8 cellular contexts compared by ENCODE assay signal in the genomic region with DNA sequence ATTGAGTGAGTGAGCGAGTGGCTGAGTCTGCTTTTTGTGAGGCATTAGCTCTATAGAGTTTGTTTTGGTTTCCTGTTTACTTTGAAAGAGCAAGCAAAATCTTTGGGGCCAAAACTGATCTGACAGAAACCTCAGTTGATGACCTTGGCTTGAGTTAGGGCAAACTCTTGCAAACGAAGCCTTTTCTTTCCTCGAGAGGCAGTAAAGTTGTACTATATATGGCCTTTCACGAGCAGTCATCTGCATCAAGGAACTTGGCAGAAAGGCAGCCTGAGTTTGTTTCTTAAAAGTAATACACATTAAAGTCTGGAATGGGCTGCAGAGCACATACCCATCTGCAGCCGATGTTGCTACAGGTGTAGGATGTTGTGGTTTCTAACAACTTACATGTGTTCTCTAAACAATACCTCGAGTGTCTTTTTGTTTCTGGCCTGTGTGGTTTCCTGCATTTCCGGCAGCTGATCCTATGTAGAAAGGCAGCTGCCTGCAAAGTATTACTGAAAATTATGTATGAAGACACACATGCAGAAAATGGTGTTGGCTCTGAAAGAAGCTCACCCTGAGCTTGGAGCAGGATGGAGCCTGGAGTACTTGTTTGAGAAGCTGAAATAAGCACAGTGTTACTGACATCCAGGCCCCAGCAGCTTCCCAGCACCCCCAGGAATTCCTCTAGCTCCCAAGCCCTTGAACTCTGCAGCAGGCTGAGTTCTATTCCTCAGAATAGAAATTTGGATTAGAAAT.
DNase-seq lines count a peak whose midpoint lies in the region; ATAC-seq, FAIRE-seq and TF ChIP-seq lines count a peak whose summit lies in the region.

No MANE protein-coding gene starts in this region.

- H3K4me3 Mint-ChIP-seq in activated CD4-positive, alpha-beta memory T cell treated with anti-CD3 and anti-CD28 coated beads, Interleukin-2, amount 10 ng/mL, durations not matched to agents 7 days and 5 days = no peak overlapping the region
- no peak overlapping the region for H3K4me3 Mint-ChIP-seq in stimulated activated naive CD8-positive, alpha-beta T cell treated with anti-CD3 and anti-CD28 coated beads, Interleukin-15, amount 100 ng/mL, for 72 hours

- TF ChIP-seq POLR2A in GM12892 (IDR thresholded peaks at IDR 0.05; ENCODE audit: low read depth, low read length) = no peak

- peak overlapping the region; percentile 72 for H3K27ac Mint-ChIP-seq in activated CD4-positive, alpha-beta memory T cell treated with anti-CD3 and anti-CD28 coated beads, Interleukin-2, amount 10 ng/mL, durations not matched to agents 7 days and 5 days
- no peak overlapping the region for H3K27ac Mint-ChIP-seq in stimulated activated naive CD8-positive, alpha-beta T cell treated with anti-CD3 and anti-CD28 coated beads, Interleukin-15, amount 100 ng/mL, for 72 hours

- peaks cover 20% of the 10 kb centered on the region for H3K36me3 Mint-ChIP-seq in activated CD4-positive, alpha-beta memory T cell treated with anti-CD3 and anti-CD28 coated beads, Interleukin-2, amount 10 ng/mL, durations not matched to agents 7 days and 5 days (ENCODE audit: low read depth)

- CTCF ChIA-PET in activated CD4-positive, alpha-beta memory T cell treated with anti-CD3 and anti-CD28 coated beads, Interleukin-2, amount 10 ng/mL, durations not matched to agents 7 days and 5 days (lab: Charles Lee) = interaction anchor here (0.7 to 2.3 kb wide), 7 partner anchors 11 to 112 kb away, joined by 3 to 13 read pairs (median 4); a partner anchor contains a TSS

- no peak for FAIRE-seq in GM12892 (lab: Jason Lieb, UNC)

- DNase-seq in GM12892 (ENCODE audit: insufficient read length) (peak; percentile 12), GM20000 (ENCODE audit: low spot score) (peak; percentile 52), SW 1271 (lab: John Stamatoyannopoulos, UW) (no peak), NCI-H82 treated with DMSO at 0.1 percent for 48 hours (lab: John Stamatoyannopoulos, UW; ENCODE audit: unreplicated experiment) (no peak), cerebellar nuclear complex (lab: John Stamatoyannopoulos, UW) (no peak)
- peak; percentile 72 for DNase-seq in activated CD4-positive, alpha-beta memory T cell treated with anti-CD3 and anti-CD28 coated beads, Interleukin-2, amount 10 ng/mL, durations not matched to agents 7 days and 5 days
- DNase-seq in stimulated activated naive CD8-positive, alpha-beta T cell treated with anti-CD3 and anti-CD28 coated beads, Interleukin-15, amount 100 ng/mL, for 72 hours = no peak

- no peak for TF ChIP-seq CTCF in GM20000 (IDR thresholded peaks at IDR 0.05; ENCODE audit: extremely low read depth, missing control alignments)

- peaks cover 22% of the 10 kb centered on the region for H3K4me1 Mint-ChIP-seq in activated CD4-positive, alpha-beta memory T cell treated with anti-CD3 and anti-CD28 coated beads, Interleukin-2, amount 10 ng/mL, durations not matched to agents 7 days and 5 days
- H3K4me1 Mint-ChIP-seq in stimulated activated naive CD8-positive, alpha-beta T cell treated with anti-CD3 and anti-CD28 coated beads, Interleukin-15, amount 100 ng/mL, for 72 hours = peaks cover 19% of the 10 kb centered on the region

- peaks cover 55% of the 10 kb centered on the region for H3K27me3 Mint-ChIP-seq in activated CD4-positive, alpha-beta memory T cell treated with anti-CD3 and anti-CD28 coated beads, Interleukin-2, amount 10 ng/mL, durations not matched to agents 7 days and 5 days
- peaks cover 57% of the 10 kb centered on the region for H3K27me3 Mint-ChIP-seq in stimulated activated naive CD8-positive, alpha-beta T cell treated with anti-CD3 and anti-CD28 coated beads, Interleukin-15, amount 100 ng/mL, for 72 hours

- peak; percentile 94 for ATAC-seq in HG03460 (IDR thresholded peaks at IDR 0.05; ENCODE audit: unreplicated experiment)
- peak; percentile 82 for ATAC-seq in stimulated activated naive CD8-positive, alpha-beta T cell treated with anti-CD3 and anti-CD28 coated beads, Interleukin-15, amount 100 ng/mL, for 72 hours

- POLR2A ChIA-PET in activated CD4-positive, alpha-beta memory T cell treated with anti-CD3 and anti-CD28 coated beads, Interleukin-2, amount 10 ng/mL, durations not matched to agents 7 days and 5 days (lab: Charles Lee) = interaction anchor here (0.6 to 2.8 kb wide), 4 partner anchors 11 to 82 kb away, joined by 3 to 8 read pairs (median 3); a partner anchor contains a TSS

- H3K9me3 Mint-ChIP-seq in activated CD4-positive, alpha-beta memory T cell treated with anti-CD3 and anti-CD28 coated beads, Interleukin-2, amount 10 ng/mL, durations not matched to agents 7 days and 5 days = peaks cover 18% of the 10 kb centered on the region
- H3K9me3 Mint-ChIP-seq in stimulated activated naive CD8-positive, alpha-beta T cell treated with anti-CD3 and anti-CD28 coated beads, Interleukin-15, amount 100 ng/mL, for 72 hours = peaks cover 19 to 23% of the 10 kb centered on the region in 2 donors

Comparison
In these comparisons a context has a peak if more than half of its experiments do, and no peak if none do; other contexts are left out.
1. DNase-seq: peak in GM12892 (single experiment), GM20000 (single experiment) and activated CD4-positive, alpha-beta memory T cell treated with anti-CD3 and anti-CD28 coated beads, Interleukin-2, amount 10 ng/mL, durations not matched to agents 7 days and 5 days (single experiment); none in stimulated activated naive CD8-positive, alpha-beta T cell treated with anti-CD3 and anti-CD28 coated beads, Interleukin-15, amount 100 ng/mL, for 72 hours (0 of 2), SW 1271 (0 of 2), NCI-H82 treated with DMSO at 0.1 percent for 48 hours (single experiment) and cerebellar nuclear complex (0 of 2).